Comparison of ENCODE assay signal across 31 cellular contexts in genomic region chr4:112418092-112418491, GRCh38.
A peak's percentile ranks its signal among the peaks of the same experiment; 100 is the strongest.
DNase-seq lines count a peak whose midpoint lies in the region; ATAC-seq, FAIRE-seq and TF ChIP-seq lines count a peak whose summit lies in the region.
"Had no signal": no experiment of that assay in that cellular context is flagged by ENCODE, and none has a peak within 500 bp of the region (broad histone marks: within the 10 kb centered on the region; RNA-seq: fewer than 3 reads in every experiment).

No MANE protein-coding gene starts in this region.

- no peak overlapping the region for H3K9ac ChIP-seq in K562 (ENCODE audit: insufficient read depth in 1 of 2, low read depth in 2 of 2, low read length in 2 of 2)

- no peak overlapping the region for H3K4me3 Mint-ChIP-seq in HFFc6
- H3K4me3 Mint-ChIP-seq: activated naive CD8-positive, alpha-beta T cell treated with anti-CD3 and anti-CD28 coated beads, Interleukin-2, amount 50 U/mL, for 24 hours; neural crest cell; stimulated activated naive CD8-positive, alpha-beta T cell treated with anti-CD3 and anti-CD28 coated beads, Interleukin-15, amount 100 ng/mL, for 72 hours had no signal

- no peaks in the 10 kb centered on the region for H3K36me3 ChIP-seq in K562 (ENCODE audit: control insufficient read depth, insufficient read depth, low read length)
- H3K36me3 ChIP-seq in heart right ventricle, result peaks cover 0 to 52% (median 0%) of the 10 kb centered on the region in 9 donors
- H3K36me3 ChIP-seq: gastrocnemius medialis had no signal

- H3K9me1 ChIP-seq in K562 (ENCODE audit: control insufficient read depth, insufficient read depth, low read length), result no peaks in the 10 kb centered on the region

- FAIRE-seq in K562 (lab: Jason Lieb, UNC), result no peak
- FAIRE-seq: TTC549 had no signal

- no peaks in the 10 kb centered on the region for H3K9me3 ChIP-seq in K562 (replicated peaks; ENCODE audit: control insufficient read depth, insufficient read depth, low read depth, low read length)
- H3K9me3 ChIP-seq in heart right ventricle, result peaks cover 0 to 12% (median 0%) of the 10 kb centered on the region in 11 donors
- H3K9me3 ChIP-seq: esophagus muscularis mucosa, gastrocnemius medialis, Peyer's patch, sigmoid colon had no signal

- ATAC-seq in K562, result peak; percentile 69
- no peak for ATAC-seq in heart right ventricle
- ATAC-seq: activated naive CD8-positive, alpha-beta T cell treated with anti-CD3 and anti-CD28 coated beads, Interleukin-2, amount 50 U/mL, for 24 hours; gastrocnemius medialis; stimulated activated naive CD8-positive, alpha-beta T cell treated with anti-CD3 and anti-CD28 coated beads, Interleukin-15, amount 100 ng/mL, for 72 hours had no signal

- H3K4me3 ChIP-seq in K562, result no peak overlapping the region
- no peak overlapping the region for H3K4me3 ChIP-seq in heart right ventricle
- H3K4me3 ChIP-seq: esophagus muscularis mucosa, gastrocnemius medialis, lung, Peyer's patch, sigmoid colon, tibial nerve had no signal

- 0 out of 4 replicates have a peak, but pooled peaks of 1 of the 2 experiments have one; percentile 11 for TF ChIP-seq RAD21 in K562 (CRISPR knock-in tag; conservative IDR thresholded peaks at IDR 0.05 in 1 of 2, IDR thresholded peaks at IDR 0.05 in 1 of 2)

- no peaks in the 10 kb centered on the region for H3K27me3 Mint-ChIP-seq in HFFc6 (ENCODE audit: insufficient read depth)
- H3K27me3 Mint-ChIP-seq: activated naive CD8-positive, alpha-beta T cell treated with anti-CD3 and anti-CD28 coated beads, Interleukin-2, amount 50 U/mL, for 24 hours; stimulated activated naive CD8-positive, alpha-beta T cell treated with anti-CD3 and anti-CD28 coated beads, Interleukin-15, amount 100 ng/mL, for 72 hours had no signal

- TF ChIP-seq CTCF in HFFc6 (IDR thresholded peaks at IDR 0.05), result peak; percentile 27
- peak; percentile 35 to 44 (median 39); a peak in 3 of 6 replicates for TF ChIP-seq CTCF in K562 (IDR thresholded peaks at IDR 0.05 in 2 of 3, conservative IDR thresholded peaks at IDR 0.05 in 1 of 3; ENCODE audit: insufficient read depth in 2 of 3, low read depth in 1 of 3, low read length in 3 of 3)
- no peak for TF ChIP-seq CTCF in heart right ventricle (IDR thresholded peaks at IDR 0.05)

- H3K79me2 ChIP-seq in K562 (ENCODE audit: control insufficient read depth, insufficient read depth, low read length), result no peaks in the 10 kb centered on the region

- peaks cover 5% of the 10 kb centered on the region; the same call in 1 of the 2 replicates for H3K4me1 Mint-ChIP-seq in HFFc6 (ENCODE audit: low read depth)
- H3K4me1 Mint-ChIP-seq: activated naive CD8-positive, alpha-beta T cell treated with anti-CD3 and anti-CD28 coated beads, Interleukin-2, amount 50 U/mL, for 24 hours; stimulated activated naive CD8-positive, alpha-beta T cell treated with anti-CD3 and anti-CD28 coated beads, Interleukin-15, amount 100 ng/mL, for 72 hours had no signal

- POLR2A ChIA-PET in K562 (lab: Yijun Ruan, JAX), result no interaction called here

- H3K4me1 ChIP-seq in K562 (replicated peaks in 1 of 2; ENCODE audit: control insufficient read depth in 2 of 2, insufficient read depth in 2 of 2, low read length in 2 of 2) (no peaks in the 10 kb centered on the region), heart right ventricle (no peaks in the 10 kb centered on the region)
- H3K4me1 ChIP-seq: gastrocnemius medialis, Peyer's patch, sigmoid colon, tibial nerve had no signal

- CTCF ChIA-PET in K562 (lab: Yijun Ruan, JAX; ENCODE audit: low intra/inter-chr PET ratio), result no interaction called here

- H3K27ac Mint-ChIP-seq in HFFc6, result no peak overlapping the region
- H3K27ac Mint-ChIP-seq: activated naive CD8-positive, alpha-beta T cell treated with anti-CD3 and anti-CD28 coated beads, Interleukin-2, amount 50 U/mL, for 24 hours; stimulated activated naive CD8-positive, alpha-beta T cell treated with anti-CD3 and anti-CD28 coated beads, Interleukin-15, amount 100 ng/mL, for 72 hours had no signal

- WGBS in K562 (ENCODE audit: insufficient coverage, low coverage, missing lambda C conversion rate), result 2% methylated on average over 10 of the region's 10 CpGs
- 55 to 61% methylated on average over 10 of the region's 10 CpGs for WGBS in heart right ventricle, 2 donors

- in situ Hi-C loops in K562 (cut with MboI), result no loop called here

- TF ChIP-seq POLR2A in K562 (conservative IDR thresholded peaks at IDR 0.05), result no peak

- intact Hi-C loops in K562 (cut with micrococcal nuclease) (loop anchor here (5.0 kb wide), 1 partner anchor 104 kb away; no protein-coding TSS in a partner anchor), heart right ventricle (cut with DNase I) (no loop called here)

- 0 out of 5 replicates have a peak, but pooled peaks cover 0 to 9% of the 10 kb centered on the region in 2 experiments for H3K27me3 ChIP-seq in K562 (ENCODE audit: control insufficient read depth in 2 of 2, insufficient read depth in 2 of 2, low read length in 2 of 2)
- H3K27me3 ChIP-seq in heart right ventricle, result no peaks in the 10 kb centered on the region
- H3K27me3 ChIP-seq: esophagus muscularis mucosa, gastrocnemius medialis, Peyer's patch, sigmoid colon, tibial nerve had no signal

- no peak overlapping the region for H3K4me2 ChIP-seq in K562 (ENCODE audit: insufficient read depth, low read length)

- no peak overlapping the region for H3K27ac ChIP-seq in K562 (ENCODE audit: extremely low read depth, low read depth, low read length)
- H3K27ac ChIP-seq in heart right ventricle, result no peak overlapping the region
- H3K27ac ChIP-seq: esophagus muscularis mucosa, gastrocnemius medialis, HL-60, Peyer's patch, sigmoid colon, tibial nerve had no signal

- BruUV-seq in K562 (replicated peaks; lab: Mats Ljungman, UMichigan), result no TSS peak

- DNase-seq in Daoy (ENCODE audit: low read depth) (peak; percentile 1), HFFc6 (no peak), K562 (ENCODE audit: extremely low read depth in 1 of 4, low spot score in 3 of 4) (peak in 2 of 4 experiments; percentile 12 to 15), iPS DF 4.7 (ENCODE audit: extremely low read depth, low spot score) (peak; percentile 38), NCI-H1105 treated with DMSO at 0.1 percent for 48 hours (lab: John Stamatoyannopoulos, UW) (no peak), heart right ventricle (no peak), HuH-7.5 (ENCODE audit: low spot score) (no peak), COLO829 (ENCODE audit: low spot score) (no peak)
- DNase-seq: activated CD4-positive, alpha-beta T cell treated with anti-CD3 and anti-CD28 coated beads for 1 hour; activated CD8-positive, alpha-beta memory T cell treated with anti-CD3 and anti-CD28 coated beads for 24 hours; activated gamma-delta T cell; activated naive CD8-positive, alpha-beta T cell treated with anti-CD3 and anti-CD28 coated beads, Interleukin-2, amount 50 U/mL, for 24 hours; activated T-cell treated with anti-CD3 and anti-CD28 coated beads, Interleukin-2, amount 50 U/mL, for 1 hour; cerebellar nuclear complex; DMS 273 treated with DMSO at 0.1 percent for 48 hours; effector CD8-positive, alpha-beta T cell; gastrocnemius medialis; hypothalamus; NCI-H1092 treated with DMSO at 0.1 percent for 48 hours; NCI-H2081 treated with DMSO at 0.1 percent for 48 hours; NCI-H446 treated with DMSO at 0.1 percent for 48 hours; Peyer's patch; sigmoid colon; stimulated activated naive CD8-positive, alpha-beta T cell treated with anti-CD3 and anti-CD28 coated beads, Interleukin-15, amount 100 ng/mL, for 72 hours; T-helper 1 cell had no signal

- TF ChIP-seq EP300 in K562 (IDR thresholded peaks at IDR 0.05; ENCODE audit: low read length), result no peak

- H4K20me1 ChIP-seq in K562 (replicated peaks; ENCODE audit: control insufficient read depth, insufficient read depth, low read length), result no peaks in the 10 kb centered on the region

- peaks cover 4% of the 10 kb centered on the region for H3K9me3 Mint-ChIP-seq in HFFc6

- H3K36me3 Mint-ChIP-seq in HFFc6 (ENCODE audit: low read depth), result peaks cover 6% of the 10 kb centered on the region; the same call in 1 of the 2 replicates

- H2AFZ ChIP-seq in K562 (ENCODE audit: low read depth, low read length), result no peak overlapping the region

TF ChIP-seq in K562, 482 proteins besides CTCF, POLR2A, EP300 and RAD21 (continues in another document):
- TF ChIP-seq HOXB6 (CRISPR knock-in tag; IDR thresholded peaks at IDR 0.05; ENCODE audit: borderline replicate concordance) (no peak), GMEB1 (CRISPR knock-in tag; IDR thresholded peaks at IDR 0.05) (no peak), BACH1 (tag; IDR thresholded peaks at IDR 0.05) (no peak), NR2F6 (CRISPR knock-in tag; IDR thresholded peaks at IDR 0.05) (no peak), ZC3H8 (IDR thresholded peaks at IDR 0.05) (no peak), ZNF274 (IDR thresholded peaks at IDR 0.05; ENCODE audit: borderline replicate concordance, low read depth, low read length) (no peak), KHSRP (IDR thresholded peaks at IDR 0.05) (no peak), TEAD4 (IDR thresholded peaks at IDR 0.05; ENCODE audit: low read length) (no peak), TEAD4 (CRISPR knock-in tag; IDR thresholded peaks at IDR 0.05; ENCODE audit: borderline replicate concordance) (no peak), ZNF280A (IDR thresholded peaks at IDR 0.05; ENCODE audit: low read depth, partially characterized antibody) (no peak)

Comparison
In these comparisons a context has a peak if more than half of its experiments do, and no peak if none do; other contexts are left out.
1. DNase-seq: peak in Daoy (single experiment) and iPS DF 4.7 (single experiment); none in HFFc6 (single experiment), NCI-H1105 treated with DMSO at 0.1 percent for 48 hours (single experiment), heart right ventricle (0 of 2), HuH-7.5 (single experiment) and COLO829 (single experiment).
2. CTCF ChIP-seq: peak in HFFc6 (single experiment) and K562 (3 of 3); none in heart right ventricle (0 of 9).